Comparison of ENCODE assay signal across 25 cellular contexts in genomic region chr5:151105561-151105960, GRCh38. TPM values are rescaled to one million over a fixed set of nuclear protein-coding genes. Genes with fewer than 3 reads are reported as not detected.
DNase-seq lines count a peak whose midpoint lies in the region; ATAC-seq lines count a peak whose summit lies in the region.
"Had no signal": no experiment of that assay in that cellular context is flagged by ENCODE, and none has a peak within 500 bp of the region (broad histone marks: within the 10 kb centered on the region; RNA-seq: fewer than 3 reads in every experiment).

No MANE protein-coding gene starts in this region.

- peak overlapping the region; percentile 33 for H3K27ac Mint-ChIP-seq in activated naive CD4-positive, alpha-beta T cell treated with anti-CD3 and anti-CD28 coated beads for 36 hours
- no peak overlapping the region for H3K27ac Mint-ChIP-seq in activated naive CD4-positive, alpha-beta T cell treated with anti-CD3 and anti-CD28 coated beads, Interleukin-2, amount 50 U/mL, for 72 hours
- H3K27ac Mint-ChIP-seq in stimulated activated naive B cell treated with anti-CD40 and anti-IgM and Interleukin-4, amounts not matched to agents 10 μg/mL and 1 μg/mL and 100 μg/mL, for 72 hours, result peak overlapping the region; percentile 62
- H3K27ac Mint-ChIP-seq: mesothelial cell of epicardium had no signal

- no peak for DNase-seq in activated naive CD4-positive, alpha-beta T cell treated with anti-CD3 and anti-CD28 coated beads for 36 hours
- no peak for DNase-seq in activated naive CD4-positive, alpha-beta T cell treated with anti-CD3 and anti-CD28 coated beads, Interleukin-2, amount 50 U/mL, for 72 hours (ENCODE audit: low spot score in 2 of 2)
- DNase-seq in adipocyte (ENCODE audit: low read depth) (no peak), NCI-H1930 (lab: John Stamatoyannopoulos, UW) (no peak), mesendoderm (no peak), iPS-NIHi11 (ENCODE audit: low spot score) (no peak)
- DNase-seq in stimulated activated naive B cell treated with anti-CD40 and anti-IgM and Interleukin-4, amounts not matched to agents 10 μg/mL and 1 μg/mL and 100 μg/mL, for 72 hours, result no peak
- DNase-seq: 8988T; activated CD4-positive, alpha-beta T cell treated with anti-CD3 and anti-CD28 coated beads for 1 hour; activated CD8-positive, alpha-beta T cell treated with anti-CD3 and anti-CD28 coated beads, Interleukin-2, amount 10 ng/mL, durations not matched to agents 7 days and 5 days; activated effector memory CD4-positive, alpha-beta T cell treated with anti-CD3 and anti-CD28 coated beads, Interleukin-2, amount 50 U/mL, for 16 hours; amniotic stem cell; brain microvascular endothelial cell; CD4-positive, alpha-beta T cell; KG1; MM.1S; NCI-H1436; NCI-H446 treated with DMSO at 0.1 percent for 48 hours; SK-N-SH; stimulated activated CD4-positive, alpha-beta T cell treated with anti-CD3 and anti-CD28 coated beads, Interleukin-15, amount 100 ng/mL, for 24 hours; stimulated activated naive CD4-positive, alpha-beta T cell treated with Interleukin-2 at 50 U/mL for 16 hours; T-helper 2 cell had no signal

- no peaks in the 10 kb centered on the region for H3K9me3 Mint-ChIP-seq in activated naive CD4-positive, alpha-beta T cell treated with anti-CD3 and anti-CD28 coated beads for 36 hours
- no peaks in the 10 kb centered on the region for H3K9me3 Mint-ChIP-seq in activated naive CD4-positive, alpha-beta T cell treated with anti-CD3 and anti-CD28 coated beads, Interleukin-2, amount 50 U/mL, for 72 hours
- H3K9me3 Mint-ChIP-seq in stimulated activated naive B cell treated with anti-CD40 and anti-IgM and Interleukin-4, amounts not matched to agents 10 μg/mL and 1 μg/mL and 100 μg/mL, for 72 hours, result no peaks in the 10 kb centered on the region
- H3K9me3 Mint-ChIP-seq: CD4-positive, alpha-beta T cell; mesothelial cell of epicardium had no signal

- CTCF ChIA-PET in activated naive CD4-positive, alpha-beta T cell treated with anti-CD3 and anti-CD28 coated beads for 36 hours (lab: Charles Lee), result interaction anchor here (1.0 to 2.7 kb wide), 3 partner anchors 9 to 45 kb away, joined by 3 to 20 read pairs (median 3); no protein-coding TSS in a partner anchor

- peaks cover 94% of the 10 kb centered on the region for H3K36me3 ChIP-seq in adipocyte (ENCODE audit: control insufficient read depth, insufficient read depth, low read length, severe bottlenecking)
- peaks cover 8 to 53% of the 10 kb centered on the region in 2 donors for H3K36me3 ChIP-seq in mucosa of rectum (ENCODE audit: control insufficient read depth in 2 of 2, insufficient read depth in 2 of 2, low read length in 2 of 2)
- H3K36me3 ChIP-seq in mesendoderm (ENCODE audit: control insufficient read depth, insufficient read depth, low read length), result peaks cover 35% of the 10 kb centered on the region

- intact Hi-C loops in activated naive CD4-positive, alpha-beta T cell treated with anti-CD3 and anti-CD28 coated beads for 36 hours (cut with micrococcal nuclease), result no loop called here

- H3K4me3 ChIP-seq in adipocyte (ENCODE audit: low read length) (no peak overlapping the region), mucosa of rectum (ENCODE audit: low read length in 2 of 2) (no peak overlapping the region), mesendoderm (ENCODE audit: low read length) (no peak overlapping the region)
- H3K4me3 ChIP-seq: thyroid gland had no signal

- H4K8ac ChIP-seq in mesendoderm (ENCODE audit: low read depth, low read length), result no peak overlapping the region

- no peak overlapping the region for H2BK120ac ChIP-seq in mesendoderm (ENCODE audit: low read depth, low read length)

- H3K4me2 ChIP-seq in mesendoderm (ENCODE audit: low read length), result no peak overlapping the region
- H3K4me2 ChIP-seq: SK-N-SH had no signal

- no peak overlapping the region for H3K18ac ChIP-seq in mesendoderm (ENCODE audit: low read length)

- ATAC-seq in activated naive CD4-positive, alpha-beta T cell treated with anti-CD3 and anti-CD28 coated beads, Interleukin-2, amount 50 U/mL, for 72 hours, result no peak
- no peak for ATAC-seq in stimulated activated naive B cell treated with anti-CD40 and anti-IgM and Interleukin-4, amounts not matched to agents 10 μg/mL and 1 μg/mL and 100 μg/mL, for 72 hours (replicated peaks)
- ATAC-seq: activated CD8-positive, alpha-beta T cell treated with anti-CD3 and anti-CD28 coated beads, Interleukin-2, amount 10 ng/mL, durations not matched to agents 7 days and 5 days had no signal

- H3K4ac ChIP-seq in mesendoderm (ENCODE audit: low read depth, low read length), result no peak overlapping the region

- H3K9me3 ChIP-seq in adipocyte (ENCODE audit: control insufficient read depth, low read length) (no peaks in the 10 kb centered on the region), mucosa of rectum (ENCODE audit: control insufficient read depth in 2 of 2, low read length in 2 of 2) (no peaks in the 10 kb centered on the region)
- H3K9me3 ChIP-seq: SK-N-SH, thyroid gland had no signal

- H3K79me2 ChIP-seq in mesendoderm (ENCODE audit: control insufficient read depth, insufficient read depth, low read length), result no peaks in the 10 kb centered on the region

- no peak overlapping the region for H4K5ac ChIP-seq in mesendoderm (ENCODE audit: low read length)

- H3K56ac ChIP-seq in mesendoderm (ENCODE audit: low read length), result no peak overlapping the region

- no CpG with 5 or more reads among the region's 2 CpGs for WGBS in mesendoderm (ENCODE audit: extremely low coverage, insufficient coverage, low lambda C conversion rate)

- H3K9ac ChIP-seq in adipocyte (ENCODE audit: low read length), result peak overlapping the region; percentile 10
- H3K9ac ChIP-seq in mucosa of rectum (ENCODE audit: low read depth in 1 of 2, low read length in 2 of 2), result no peak overlapping the region
- H3K9ac ChIP-seq in mesendoderm (ENCODE audit: low read length), result no peak overlapping the region
- H3K9ac ChIP-seq: SK-N-SH had no signal

- H3K4me1 Mint-ChIP-seq in activated naive CD4-positive, alpha-beta T cell treated with anti-CD3 and anti-CD28 coated beads for 36 hours (ENCODE audit: low read depth), result peaks cover 3% of the 10 kb centered on the region
- peaks cover 50 to 68% of the 10 kb centered on the region in 2 donors for H3K4me1 Mint-ChIP-seq in stimulated activated naive B cell treated with anti-CD40 and anti-IgM and Interleukin-4, amounts not matched to agents 10 μg/mL and 1 μg/mL and 100 μg/mL, for 72 hours

- no peak overlapping the region for H3K4me3 Mint-ChIP-seq in activated naive CD4-positive, alpha-beta T cell treated with anti-CD3 and anti-CD28 coated beads for 36 hours
- H3K4me3 Mint-ChIP-seq in stimulated activated naive B cell treated with anti-CD40 and anti-IgM and Interleukin-4, amounts not matched to agents 10 μg/mL and 1 μg/mL and 100 μg/mL, for 72 hours, result no peak overlapping the region
- H3K4me3 Mint-ChIP-seq: activated CD8-positive, alpha-beta T cell treated with anti-CD3 and anti-CD28 coated beads, Interleukin-2, amount 10 ng/mL, durations not matched to agents 7 days and 5 days; CD4-positive, alpha-beta T cell; mesothelial cell of epicardium had no signal

- H3K27me3 ChIP-seq in adipocyte (replicated peaks; ENCODE audit: control insufficient read depth, insufficient read depth, low read length) (no peaks in the 10 kb centered on the region), mucosa of rectum (ENCODE audit: control insufficient read depth in 2 of 2, insufficient read depth in 2 of 2, low read length in 2 of 2) (no peaks in the 10 kb centered on the region), mesendoderm (ENCODE audit: insufficient read depth, low read length, poor library complexity) (no peaks in the 10 kb centered on the region)
- H3K27me3 ChIP-seq: brain microvascular endothelial cell, thyroid gland had no signal

- H3K79me1 ChIP-seq in mesendoderm (ENCODE audit: low read length), result no peaks in the 10 kb centered on the region

- H2AK5ac ChIP-seq in mesendoderm (ENCODE audit: low read length), result no peak overlapping the region

- H3K27ac ChIP-seq in mucosa of rectum (ENCODE audit: low read depth in 2 of 2, low read length in 2 of 2) (peak overlapping the region; percentile 25 to 85), mesendoderm (ENCODE audit: low read depth, low read length) (no peak overlapping the region)
- H3K27ac ChIP-seq: brain microvascular endothelial cell had no signal

- H3K36me3 Mint-ChIP-seq in activated naive CD4-positive, alpha-beta T cell treated with anti-CD3 and anti-CD28 coated beads for 36 hours (ENCODE audit: low read depth), result peaks cover 53% of the 10 kb centered on the region
- H3K36me3 Mint-ChIP-seq in activated naive CD4-positive, alpha-beta T cell treated with anti-CD3 and anti-CD28 coated beads, Interleukin-2, amount 50 U/mL, for 72 hours, result peaks cover 26 to 37% of the 10 kb centered on the region in 2 donors
- H3K36me3 Mint-ChIP-seq in stimulated activated naive B cell treated with anti-CD40 and anti-IgM and Interleukin-4, amounts not matched to agents 10 μg/mL and 1 μg/mL and 100 μg/mL, for 72 hours, result peaks cover 82 to 87% of the 10 kb centered on the region in 2 donors

- no peaks in the 10 kb centered on the region for H3K27me3 Mint-ChIP-seq in activated naive CD4-positive, alpha-beta T cell treated with anti-CD3 and anti-CD28 coated beads for 36 hours (ENCODE audit: low read depth)
- H3K27me3 Mint-ChIP-seq in stimulated activated naive B cell treated with anti-CD40 and anti-IgM and Interleukin-4, amounts not matched to agents 10 μg/mL and 1 μg/mL and 100 μg/mL, for 72 hours, result no peaks in the 10 kb centered on the region
- H3K27me3 Mint-ChIP-seq: CD4-positive, alpha-beta T cell had no signal

- no peak overlapping the region for H2BK5ac ChIP-seq in mesendoderm (ENCODE audit: low read length)

- no peak overlapping the region for H3K23ac ChIP-seq in mesendoderm (ENCODE audit: low read length)

- H3K4me1 ChIP-seq in adipocyte (ENCODE audit: control insufficient read depth, insufficient read depth, low read length) (peaks cover 67% of the 10 kb centered on the region), mucosa of rectum (ENCODE audit: control insufficient read depth in 2 of 2, insufficient read depth in 2 of 2, low read length in 2 of 2) (peaks cover 48 to 60% of the 10 kb centered on the region in 2 donors), mesendoderm (ENCODE audit: control insufficient read depth, low read depth, low read length) (no peaks in the 10 kb centered on the region)

- no peak overlapping the region for H2BK15ac ChIP-seq in mesendoderm (replicated peaks; ENCODE audit: low read depth)

RNA-seq across cellular contexts. Expression of gene TNIP1, which starts 24.7 kb away (rescaled TPM):
- 100 to 1,000 TPM; 238 to 263 TPM for total RNA-seq in activated naive CD4-positive, alpha-beta T cell treated with anti-CD3 and anti-CD28 coated beads for 36 hours
- 100 to 1,000 TPM; 221 to 276 TPM for total RNA-seq in activated naive CD4-positive, alpha-beta T cell treated with anti-CD3 and anti-CD28 coated beads, Interleukin-2, amount 50 U/mL, for 72 hours
- polyA plus RNA-seq in mesendoderm (2013, experiment 1 of 2), result 13.7 TPM
- polyA plus RNA-seq in mesendoderm (2013, experiment 2 of 2), result 14.2 TPM

RNA-seq across cellular contexts. Expression of gene ANXA6, which starts 52.0 kb away (rescaled TPM):
- total RNA-seq in activated naive CD4-positive, alpha-beta T cell treated with anti-CD3 and anti-CD28 coated beads for 36 hours, result 100 to 1,000 TPM; 272 to 284 TPM
- total RNA-seq in activated naive CD4-positive, alpha-beta T cell treated with anti-CD3 and anti-CD28 coated beads, Interleukin-2, amount 50 U/mL, for 72 hours, result 100 to 1,000 TPM; 282 to 356 TPM
- 64.5 TPM for polyA plus RNA-seq in mesendoderm (2013, experiment 1 of 2)
- polyA plus RNA-seq in mesendoderm (2013, experiment 2 of 2), result 62.7 TPM

Comparison
In these comparisons a context has a peak if more than half of its experiments do, and no peak if none do; other contexts are left out.
1. H3K27ac Mint-ChIP-seq: peak in activated naive CD4-positive, alpha-beta T cell treated with anti-CD3 and anti-CD28 coated beads for 36 hours (single experiment) and stimulated activated naive B cell treated with anti-CD40 and anti-IgM and Interleukin-4, amounts not matched to agents 10 μg/mL and 1 μg/mL and 100 μg/mL, for 72 hours (single experiment); none in activated naive CD4-positive, alpha-beta T cell treated with anti-CD3 and anti-CD28 coated beads, Interleukin-2, amount 50 U/mL, for 72 hours (0 of 2).